17 cellular contexts compared by ENCODE assay signal in genomic region chr21:22981819-22982218, GRCh38.
DNase-seq lines count a peak whose midpoint lies in the region; ATAC-seq, FAIRE-seq and TF ChIP-seq lines count a peak whose summit lies in the region.
"Had no signal": no experiment of that assay in that cellular context is flagged by ENCODE, and none has a peak within 500 bp of the region (broad histone marks: within the 10 kb centered on the region; RNA-seq: fewer than 3 reads in every experiment).

No MANE protein-coding gene starts in this region.

- TF ChIP-seq CTCF in GM23338 (conservative IDR thresholded peaks at IDR 0.05; ENCODE audit: low read depth in 2 of 2) (no peak), H1 (IDR thresholded peaks at IDR 0.05; ENCODE audit: control extremely low read depth in 1 of 3, insufficient read depth in 1 of 3, low read depth in 1 of 3, low read length in 3 of 3) (no peak), neural progenitor cell (IDR thresholded peaks at IDR 0.05) (no peak), right atrium auricular region (IDR thresholded peaks at IDR 0.05) (no peak), type B pancreatic cell (conservative IDR thresholded peaks at IDR 0.05) (no peak)

- no peak overlapping the region; the same call in 1 of the 2 replicates for H3K18ac ChIP-seq in H1 (ENCODE audit: extremely low read depth, low read length)

- DNase-seq in GM23338 (ENCODE audit: low spot score) (peak; percentile 52), NT2/D1 (ENCODE audit: low read depth, low spot score) (peak; percentile 40), H1 (ENCODE audit: low read depth in 1 of 2, low spot score in 2 of 2) (no peak), neural progenitor cell (ENCODE audit: low spot score) (no peak), right atrium auricular region (ENCODE audit: low spot score) (no peak), hypothalamus (lab: John Stamatoyannopoulos, UW) (no peak), type B pancreatic cell (ENCODE audit: extremely low spot score, unreplicated experiment) (no peak), C1 segment of cervical spinal cord (lab: John Stamatoyannopoulos, UW) (no peak)
- DNase-seq: 8988T; Calu3; CD8-positive, alpha-beta T cell; GDM1; GOT3 had no signal

- peak overlapping the region; percentile 65; the same call in 1 of the 2 replicates for H2BK12ac ChIP-seq in H1 (ENCODE audit: low read depth, low read length)

- H3K9me2 ChIP-seq in GM23338 (ENCODE audit: insufficient read depth) = 0 out of 2 replicates have a peak, but pooled peaks cover 5% of the 10 kb centered on the region

- H2BK15ac ChIP-seq in H1 (ENCODE audit: low read length) = no peak overlapping the region

- H3F3A ChIP-seq in GM23338 (replicated peaks; ENCODE audit: low read depth) = no peaks in the 10 kb centered on the region
- no peaks in the 10 kb centered on the region for H3F3A ChIP-seq in neural progenitor cell (ENCODE audit: low read depth)

- no peak overlapping the region for H3K23ac ChIP-seq in H1 (ENCODE audit: insufficient read length)

- H3K27ac ChIP-seq in GM23338 (ENCODE audit: low read depth) (peak overlapping the region; percentile 82), H1 (ENCODE audit: low read depth, low read length) (no peak overlapping the region), neural progenitor cell (no peak overlapping the region), right atrium auricular region (no peak overlapping the region)
- H3K27ac ChIP-seq: BLaER1 had no signal

- peak overlapping the region; percentile 87; the same call in 1 of the 2 replicates for H4K8ac ChIP-seq in H1 (ENCODE audit: extremely low read depth, insufficient read depth, low read length)

- POLR2A ChIA-PET in H1 (lab: Charles Lee; ENCODE audit: partially characterized antibody) = no interaction called here

- no peak overlapping the region for H3K56ac ChIP-seq in H1 (replicated peaks; ENCODE audit: insufficient read length, low read depth, low read length)

- H3K4me3 Mint-ChIP-seq in GM23338 = peak overlapping the region; percentile 21; the same call in 1 of the 3 replicates
- H3K4me3 Mint-ChIP-seq in neural progenitor cell = no peak overlapping the region
- no peak overlapping the region for H3K4me3 Mint-ChIP-seq in type B pancreatic cell
- H3K4me3 Mint-ChIP-seq: CD8-positive, alpha-beta T cell had no signal

- H3K9me3 ChIP-seq in NT2/D1 (ENCODE audit: insufficient read depth, low read length) = no peaks in the 10 kb centered on the region
- no peaks in the 10 kb centered on the region for H3K9me3 ChIP-seq in H1 (ENCODE audit: insufficient read depth in 2 of 2, low read depth in 1 of 2, low read length in 1 of 2)
- H3K9me3 ChIP-seq in neural progenitor cell (ENCODE audit: low read depth) = no peaks in the 10 kb centered on the region
- H3K9me3 ChIP-seq in right atrium auricular region = no peaks in the 10 kb centered on the region

- H3K23me2 ChIP-seq in H1 (ENCODE audit: low read depth, low read length) = no peaks in the 10 kb centered on the region; the same call in 1 of the 2 replicates

- H3K4ac ChIP-seq in H1 (replicated peaks; ENCODE audit: insufficient read length, low read depth, low read length) = no peak overlapping the region

- TF ChIP-seq RAD21 in H1 (IDR thresholded peaks at IDR 0.05 in 1 of 2, conservative IDR thresholded peaks at IDR 0.05 in 1 of 2; ENCODE audit: low read depth in 2 of 2, low read length in 2 of 2) = no peak

- no peaks in the 10 kb centered on the region for H3K79me1 ChIP-seq in H1 (ENCODE audit: low read depth, low read length)

- H4K20me1 ChIP-seq in GM23338 (replicated peaks; ENCODE audit: insufficient read depth) (no peaks in the 10 kb centered on the region), H1 (replicated peaks in 1 of 2; ENCODE audit: control insufficient read depth in 1 of 2, insufficient read depth in 2 of 2, low read length in 2 of 2) (no peaks in the 10 kb centered on the region), neural progenitor cell (ENCODE audit: low read depth) (no peaks in the 10 kb centered on the region)
- H4K20me1 ChIP-seq: BLaER1 had no signal

- TF ChIP-seq EP300 in H1 (IDR thresholded peaks at IDR 0.05; ENCODE audit: borderline replicate concordance in 1 of 2, low read depth in 2 of 2, low read length in 2 of 2) = no peak

- H3K4me1 ChIP-seq in GM23338 (ENCODE audit: insufficient read depth) = peaks cover 8% of the 10 kb centered on the region
- H3K4me1 ChIP-seq in NT2/D1 (ENCODE audit: insufficient read depth, insufficient read length) = peaks cover 3% of the 10 kb centered on the region
- peaks cover 2 to 10% (median 9%) of the 10 kb centered on the region in 4 experiments; a peak in 5 of 7 replicates for H3K4me1 ChIP-seq in H1 (replicated peaks in 1 of 4; ENCODE audit: control insufficient read depth in 3 of 4, insufficient read depth in 4 of 4, low read length in 3 of 4)
- peaks cover 3% of the 10 kb centered on the region for H3K4me1 ChIP-seq in neural progenitor cell
- H3K4me1 ChIP-seq in right atrium auricular region = no peaks in the 10 kb centered on the region
- H3K4me1 ChIP-seq: BLaER1, HAP-1 had no signal

- no peak overlapping the region for H4K5ac ChIP-seq in H1 (ENCODE audit: insufficient read length, low read depth, low read length)

- H3K79me2 ChIP-seq in GM23338 (replicated peaks; ENCODE audit: insufficient read depth) = no peaks in the 10 kb centered on the region
- H3K79me2 ChIP-seq in H1 (ENCODE audit: control insufficient read depth in 1 of 2, insufficient read depth in 2 of 2, low read length in 2 of 2) = no peaks in the 10 kb centered on the region
- H3K79me2 ChIP-seq in neural progenitor cell (ENCODE audit: low read depth) = no peaks in the 10 kb centered on the region

- no peak overlapping the region for H2BK5ac ChIP-seq in H1 (ENCODE audit: low read depth, low read length)

- CTCF ChIA-PET in H1 (lab: Charles Lee; ENCODE audit: partially characterized antibody) = interaction anchor here (0.8 to 2.1 kb wide), 4 partner anchors 12 to 420 kb away, joined by 3 to 9 read pairs (median 6); no protein-coding TSS in a partner anchor

- H3K4me1 Mint-ChIP-seq in GM23338 (peaks cover 10% of the 10 kb centered on the region), neural progenitor cell (no peaks in the 10 kb centered on the region), type B pancreatic cell (ENCODE audit: unreplicated experiment) (no peaks in the 10 kb centered on the region)

- H3K4me2 ChIP-seq in GM23338 (peak overlapping the region; percentile 58), H1 (ENCODE audit: insufficient read depth in 1 of 2, low read depth in 2 of 2, low read length in 2 of 2) (peak overlapping the region; percentile 43 to 73; a peak in 3 of 4 replicates), neural progenitor cell (no peak overlapping the region)
- H3K4me2 ChIP-seq: BLaER1 had no signal

- H3K27me3 ChIP-seq in GM23338 (ENCODE audit: insufficient read depth) = no peaks in the 10 kb centered on the region
- H3K27me3 ChIP-seq in NT2/D1 (ENCODE audit: insufficient read depth, insufficient read length) = no peaks in the 10 kb centered on the region
- H3K27me3 ChIP-seq in H1 (replicated peaks in 1 of 4; ENCODE audit: control insufficient read depth in 3 of 4, extremely low read depth in 1 of 4, insufficient read depth in 3 of 4, low read length in 3 of 4) = no peaks in the 10 kb centered on the region
- H3K27me3 ChIP-seq in neural progenitor cell = no peaks in the 10 kb centered on the region
- H3K27me3 ChIP-seq in right atrium auricular region = no peaks in the 10 kb centered on the region
- H3K27me3 ChIP-seq: BLaER1 had no signal

- 73% methylated on average over 4 of the region's 4 CpGs; no CpG with 5 or more reads in 1 of the 2 experiments for WGBS in H1 (ENCODE audit: extremely low coverage in 1 of 2, insufficient coverage in 1 of 2, insufficient read length in 1 of 2, insufficient replicate concordance in 2 of 2, low coverage in 1 of 2, low lambda C conversion rate in 2 of 2, missing lambda C conversion rate in 1 of 2), 2 experiments

- H3K14ac ChIP-seq in H1 (ENCODE audit: insufficient read length) = no peak overlapping the region

- FAIRE-seq in H1 (lab: Jason Lieb, UNC) = peak; percentile 58
- FAIRE-seq: GM12892, GM18507 had no signal

- ATAC-seq in GM23338 = peak; percentile 89
- ATAC-seq: CD8-positive, alpha-beta T cell had no signal

- no peak overlapping the region for H2BK20ac ChIP-seq in H1 (ENCODE audit: low read length)

- H3K36me3 Mint-ChIP-seq in GM23338 (ENCODE audit: low read depth) (peaks cover 3% of the 10 kb centered on the region; the same call in 1 of the 3 replicates), neural progenitor cell (no peaks in the 10 kb centered on the region), type B pancreatic cell (no peaks in the 10 kb centered on the region)
- H3K36me3 Mint-ChIP-seq: CD8-positive, alpha-beta T cell had no signal

- no peak overlapping the region for H2BK120ac ChIP-seq in H1 (replicated peaks; ENCODE audit: low read depth, low read length)

- H3K9me3 Mint-ChIP-seq in GM23338 = no peaks in the 10 kb centered on the region
- H3K9me3 Mint-ChIP-seq in neural progenitor cell = peaks cover 4% of the 10 kb centered on the region
- no peaks in the 10 kb centered on the region for H3K9me3 Mint-ChIP-seq in type B pancreatic cell

- H3K4me3 ChIP-seq in GM23338 (no peak overlapping the region), NT2/D1 (ENCODE audit: insufficient read length, low read depth) (no peak overlapping the region), H1 (ENCODE audit: extremely low read depth in 1 of 4, insufficient read depth in 2 of 4, low read depth in 3 of 4, low read length in 4 of 4) (peak overlapping the region in 1 of 4 experiments; percentile 25; a peak in 1 of 8 replicates), neural progenitor cell (no peak overlapping the region), right atrium auricular region (no peak overlapping the region)
- H3K4me3 ChIP-seq: BLaER1, HAP-1 had no signal

- H3K27me3 Mint-ChIP-seq in GM23338 (ENCODE audit: insufficient read depth, low read depth, poor library complexity) (no peaks in the 10 kb centered on the region), neural progenitor cell (ENCODE audit: insufficient read depth, low read depth) (no peaks in the 10 kb centered on the region), type B pancreatic cell (no peaks in the 10 kb centered on the region)

- H3K9ac ChIP-seq in NT2/D1 (ENCODE audit: insufficient read length, low read depth) (no peak overlapping the region), H1 (replicated peaks in 1 of 4; ENCODE audit: extremely low read depth in 1 of 4, low read depth in 3 of 4, low read length in 3 of 4) (no peak overlapping the region; a peak in 1 of 7 replicates), neural progenitor cell (no peak overlapping the region)
- H3K9ac ChIP-seq: BLaER1 had no signal

- H3K27ac Mint-ChIP-seq in GM23338 (peak overlapping the region; percentile 89), neural progenitor cell (no peak overlapping the region), type B pancreatic cell (no peak overlapping the region)
- H3K27ac Mint-ChIP-seq: CD8-positive, alpha-beta T cell had no signal

- 0 out of 2 replicates have a peak overlapping the region, but pooled peaks have one; percentile 20 for H2AFZ ChIP-seq in GM23338
- H2AFZ ChIP-seq in H1 (ENCODE audit: low read length) = peak overlapping the region; percentile 56
- peak overlapping the region; percentile 87 for H2AFZ ChIP-seq in neural progenitor cell (replicated peaks)

- H2AK5ac ChIP-seq in H1 (ENCODE audit: low read depth, low read length) = no peak overlapping the region

- H4K91ac ChIP-seq in H1 (replicated peaks; ENCODE audit: insufficient read length, low read length) = no peak overlapping the region

- H3K36me3 ChIP-seq in GM23338 (ENCODE audit: insufficient read depth) = no peaks in the 10 kb centered on the region
- no peaks in the 10 kb centered on the region for H3K36me3 ChIP-seq in NT2/D1 (ENCODE audit: insufficient read depth, insufficient read length, low read length)
- no peaks in the 10 kb centered on the region for H3K36me3 ChIP-seq in H1 (ENCODE audit: control insufficient read depth in 2 of 4, insufficient read depth in 4 of 4, low read length in 3 of 4)
- no peaks in the 10 kb centered on the region for H3K36me3 ChIP-seq in neural progenitor cell
- H3K36me3 ChIP-seq in right atrium auricular region = no peaks in the 10 kb centered on the region
- H3K36me3 ChIP-seq: HAP-1 had no signal

- no peak for TF ChIP-seq POLR2A in H1 (IDR thresholded peaks at IDR 0.05; ENCODE audit: control extremely low read depth in 1 of 2, low read depth in 2 of 2, low read length in 2 of 2)

Comparison
In these comparisons a context has a peak if more than half of its experiments do, and no peak if none do; other contexts are left out.
1. DNase-seq: peak in GM23338 (single experiment) and NT2/D1 (single experiment); none in H1 (0 of 2), neural progenitor cell (single experiment), right atrium auricular region (single experiment), hypothalamus (0 of 51), type B pancreatic cell (single experiment) and C1 segment of cervical spinal cord (0 of 14).
2. H2AFZ ChIP-seq: peak in every context shown above with its lines; median percentile 87 in neural progenitor cell; 56 in H1; 20 in GM23338.